In genomic region chr6:33118525-33119123, GRCh38 we compare ENCODE assay signal across 8 cellular contexts. TPM values are rescaled to one million over a fixed set of nuclear protein-coding genes. Genes with fewer than 3 reads are reported as not detected.
A peak's percentile ranks its signal among the peaks of the same experiment; 100 is the strongest.
DNase-seq lines count a peak whose midpoint lies in the region; ATAC-seq, FAIRE-seq and TF ChIP-seq lines count a peak whose summit lies in the region.

No MANE protein-coding gene starts in this region.

- no peak for TF ChIP-seq POLR2A in H54 (IDR thresholded peaks at IDR 0.05; ENCODE audit: low read depth, low read length)

- peaks cover 0 to 15% (median 0%) of the 10 kb centered on the region in 11 experiments; a peak in 5 of 22 replicates for H4K20me1 ChIP-seq in BLaER1 treated with 17β-estradiol and CSF1 and Interleukin-3, amounts not matched to agents 10 nM and 100 nM

- DNase-seq in H54 (ENCODE audit: insufficient read length, low spot score) (no peak), NCI-H345 treated with DMSO at 0.1 percent for 48 hours (lab: John Stamatoyannopoulos, UW; ENCODE audit: unreplicated experiment) (peak; percentile 48), tibial artery (no peak)

- peak; percentile 85 for FAIRE-seq in H54 (lab: Jason Lieb, UNC)
- peak; percentile 89 for FAIRE-seq in islet of Langerhans (lab: Jason Lieb, UNC)

- peak overlapping the region; percentile 35 to 86 (median 71) for H3K4me3 Mint-ChIP-seq in brain

- H3K9me3 Mint-ChIP-seq in brain, result peaks cover 0 to 9% (median 4%) of the 10 kb centered on the region in 5 experiments

- intact Hi-C loops in tibial artery (cut with DNase I; ENCODE audit: low total_unique reads), result loop anchor here (5.0 to 10.0 kb wide), 2 partner anchors 129 to 466 kb away; partner anchors contain the start of gene BAK1

- H3K4me3 ChIP-seq in BLaER1 treated with 17β-estradiol and CSF1 and Interleukin-3, amounts not matched to agents 10 nM and 100 nM, result no peak overlapping the region
- H3K4me3 ChIP-seq in tibial artery, result no peak overlapping the region

- H3K36me3 ChIP-seq in BLaER1 treated with 17β-estradiol and CSF1 and Interleukin-3, amounts not matched to agents 10 nM and 100 nM, result no peaks in the 10 kb centered on the region
- H3K36me3 ChIP-seq in tibial artery, result no peaks in the 10 kb centered on the region

- peaks cover 45% of the 10 kb centered on the region for H3K27me3 Mint-ChIP-seq in brain

- peak overlapping the region in 7 of 11 experiments; percentile 67 to 82 (median 72); a peak in 14 of 22 replicates for H3K4me2 ChIP-seq in BLaER1 treated with 17β-estradiol and CSF1 and Interleukin-3, amounts not matched to agents 10 nM and 100 nM

- peaks cover 26 to 37% (median 32%) of the 10 kb centered on the region in 10 experiments for H3K4me1 ChIP-seq in BLaER1 treated with 17β-estradiol and CSF1 and Interleukin-3, amounts not matched to agents 10 nM and 100 nM
- peaks cover 0 to 8% (median 3%) of the 10 kb centered on the region in 4 donors for H3K4me1 ChIP-seq in tibial artery

- TF ChIP-seq CTCF in brain (conservative IDR thresholded peaks at IDR 0.05) (peak; percentile 73 to 84), tibial artery (IDR thresholded peaks at IDR 0.05) (peak; percentile 80 to 87)

- H3K4me1 Mint-ChIP-seq in brain, result peaks cover 22% of the 10 kb centered on the region

- H3K27ac Mint-ChIP-seq in brain, result peak overlapping the region in 2 of 5 experiments; percentile 79 to 94

- H3K27ac ChIP-seq in BLaER1 treated with 17β-estradiol and CSF1 and Interleukin-3, amounts not matched to agents 10 nM and 100 nM, result no peak overlapping the region
- H3K27ac ChIP-seq in tibial artery, result no peak overlapping the region

- H3K9me3 ChIP-seq in BLaER1 treated with 17β-estradiol and CSF1 and Interleukin-3, amounts not matched to agents 10 nM and 100 nM (replicated peaks in 1 of 11), result peaks cover 7 to 12% (median 10%) of the 10 kb centered on the region in 11 experiments
- H3K9me3 ChIP-seq in tibial artery, result peaks cover 0 to under 1% (median under 1%) of the 10 kb centered on the region in 3 donors

- H3K9ac ChIP-seq in BLaER1 treated with 17β-estradiol and CSF1 and Interleukin-3, amounts not matched to agents 10 nM and 100 nM, result no peak overlapping the region

- ATAC-seq in HG03521 (IDR thresholded peaks at IDR 0.05; ENCODE audit: unreplicated experiment) (no peak), GM18517 (IDR thresholded peaks at IDR 0.05; ENCODE audit: unreplicated experiment) (no peak)

- peaks cover 8% of the 10 kb centered on the region for H3K36me3 Mint-ChIP-seq in brain

- peaks cover 23 to 37% (median 31%) of the 10 kb centered on the region in 11 experiments for H3K27me3 ChIP-seq in BLaER1 treated with 17β-estradiol and CSF1 and Interleukin-3, amounts not matched to agents 10 nM and 100 nM
- H3K27me3 ChIP-seq in tibial artery, result peaks cover 3 to 53% of the 10 kb centered on the region in 2 donors

RNA-seq across cellular contexts. Expression of gene HLA-DPB1, which starts 42.8 kb away (rescaled TPM):
- 32.1 TPM for polyA plus RNA-seq in brain (ENCODE audit: insufficient read depth, low read depth, low replicate concordance)

RNA-seq across cellular contexts. Expression of gene HLA-DPA1, which starts 45.2 kb away (rescaled TPM):
- 56.8 TPM for polyA plus RNA-seq in brain (ENCODE audit: insufficient read depth, low read depth, low replicate concordance)
